Comparison of ENCODE assay signal across 15 cellular contexts in genomic region chr2:238396663-238397062, GRCh38. TPM values are rescaled to one million over a fixed set of nuclear protein-coding genes. Genes with fewer than 3 reads are reported as not detected.
DNase-seq lines count a peak whose midpoint lies in the region; ATAC-seq and TF ChIP-seq lines count a peak whose summit lies in the region.
"Had no signal": no experiment of that assay in that cellular context is flagged by ENCODE, and none has a peak within 500 bp of the region (broad histone marks: within the 10 kb centered on the region; RNA-seq: fewer than 3 reads in every experiment).

No MANE protein-coding gene starts in this region.

- H2AFZ ChIP-seq in neural progenitor cell (replicated peaks) = no peak overlapping the region

- no peak for DNase-seq in WTC11 (ENCODE audit: low spot score)
- peak; percentile 64 for DNase-seq in esophagus muscularis mucosa (ENCODE audit: extremely low spot score)
- DNase-seq in neural progenitor cell (ENCODE audit: low spot score) = no peak
- no peak for DNase-seq in RPMI8226
- no peak for DNase-seq in LoVo (ENCODE audit: low spot score)
- DNase-seq in brain microvascular endothelial cell = no peak
- DNase-seq: C1 segment of cervical spinal cord; Calu3; CD4-positive, alpha-beta T cell; DMS 273 treated with DMSO at 0.1 percent for 48 hours; HCEC 1CT; HFFc6 had no signal

- no peaks in the 10 kb centered on the region for H3K27me3 ChIP-seq in esophagus muscularis mucosa
- H3K27me3 ChIP-seq in neural progenitor cell = no peaks in the 10 kb centered on the region
- H3K27me3 ChIP-seq in brain microvascular endothelial cell (replicated peaks) = no peaks in the 10 kb centered on the region

- ATAC-seq in WTC11 (no peak), GM18858 (IDR thresholded peaks at IDR 0.05; ENCODE audit: unreplicated experiment) (no peak)
- ATAC-seq: GM12878 had no signal

- no peaks in the 10 kb centered on the region for H3K9me3 ChIP-seq in esophagus muscularis mucosa
- no peaks in the 10 kb centered on the region for H3K9me3 ChIP-seq in neural progenitor cell (ENCODE audit: low read depth)

- no peak overlapping the region for H3K4me2 ChIP-seq in neural progenitor cell

- H3K9me3 Mint-ChIP-seq in WTC11 = no peaks in the 10 kb centered on the region
- no peaks in the 10 kb centered on the region for H3K9me3 Mint-ChIP-seq in neural progenitor cell
- H3K9me3 Mint-ChIP-seq: CD4-positive, alpha-beta T cell; HFFc6 had no signal

- in situ Hi-C loops in brain microvascular endothelial cell (cut with HindIII; ENCODE audit: low pct_ligation_motif_present, low sequenced_read_pairs) = no loop called here

- H3K27ac Mint-ChIP-seq in WTC11 (peak overlapping the region; percentile 38; the same call in 1 of the 2 replicates), neural progenitor cell (no peak overlapping the region)
- H3K27ac Mint-ChIP-seq: B cell; CD4-positive, alpha-beta T cell; HFFc6 had no signal

- TF ChIP-seq CTCF in WTC11 (IDR thresholded peaks at IDR 0.05) (no peak), esophagus muscularis mucosa (IDR thresholded peaks at IDR 0.05) (no peak), neural progenitor cell (IDR thresholded peaks at IDR 0.05) (no peak), brain microvascular endothelial cell (IDR thresholded peaks at IDR 0.05; ENCODE audit: low read depth, low read length, missing control alignments) (no peak)

- H3K4me3 ChIP-seq in esophagus muscularis mucosa (no peak overlapping the region), neural progenitor cell (no peak overlapping the region), brain microvascular endothelial cell (ENCODE audit: low read depth, low read length) (no peak overlapping the region)
- H3K4me3 ChIP-seq: GM12878 had no signal

- no peak overlapping the region for H3K27ac ChIP-seq in esophagus muscularis mucosa (replicated peaks in 1 of 4)
- peak overlapping the region; percentile 76 for H3K27ac ChIP-seq in neural progenitor cell
- no peak overlapping the region for H3K27ac ChIP-seq in brain microvascular endothelial cell

- POLR2A ChIA-PET in WTC11 (lab: Charles Lee) = no interaction called here

- peaks cover 8% of the 10 kb centered on the region for H3F3A ChIP-seq in neural progenitor cell (ENCODE audit: low read depth)

- intact Hi-C loops in esophagus muscularis mucosa (cut with DNase I) = no loop called here

- H3K79me2 ChIP-seq in neural progenitor cell (ENCODE audit: low read depth) = no peaks in the 10 kb centered on the region

- no peak for TF ChIP-seq POLR2A in esophagus muscularis mucosa (IDR thresholded peaks at IDR 0.05; ENCODE audit: low read depth)

- CTCF ChIA-PET in WTC11 (lab: Charles Lee) = interaction anchor here (0.9 to 1.0 kb wide), 3 partner anchors 26 to 39 kb away, joined by 3 read pairs; no protein-coding TSS in a partner anchor

- TF ChIP-seq EP300 in esophagus muscularis mucosa (IDR thresholded peaks at IDR 0.05) = no peak

- 91% methylated on average over 7 of the region's 7 CpGs for WGBS in esophagus muscularis mucosa

- no peaks in the 10 kb centered on the region for H4K20me1 ChIP-seq in neural progenitor cell (ENCODE audit: low read depth)

- H3K4me1 Mint-ChIP-seq in WTC11 (peaks cover 3% of the 10 kb centered on the region), neural progenitor cell (peaks cover 17% of the 10 kb centered on the region)
- H3K4me1 Mint-ChIP-seq: B cell had no signal

- H3K4me1 ChIP-seq in esophagus muscularis mucosa (no peaks in the 10 kb centered on the region), neural progenitor cell (peaks cover 18% of the 10 kb centered on the region)

- H3K4me3 Mint-ChIP-seq in WTC11 (no peak overlapping the region), neural progenitor cell (no peak overlapping the region)
- H3K4me3 Mint-ChIP-seq: B cell; CD4-positive, alpha-beta T cell; HFFc6 had no signal

- H3K9ac ChIP-seq in neural progenitor cell = no peak overlapping the region

- no peaks in the 10 kb centered on the region for H3K27me3 Mint-ChIP-seq in WTC11 (ENCODE audit: low read depth)
- H3K27me3 Mint-ChIP-seq in neural progenitor cell (ENCODE audit: insufficient read depth, low read depth) = peaks cover 3% of the 10 kb centered on the region
- H3K27me3 Mint-ChIP-seq: B cell; CD4-positive, alpha-beta T cell had no signal

- H3K36me3 ChIP-seq in esophagus muscularis mucosa (peaks cover 10 to 35% (median 16%) of the 10 kb centered on the region in 4 donors), neural progenitor cell (no peaks in the 10 kb centered on the region), brain microvascular endothelial cell (replicated peaks) (peaks cover 2% of the 10 kb centered on the region)

- H3K36me3 Mint-ChIP-seq in WTC11 (0 out of 2 replicates have a peak, but pooled peaks cover 3% of the 10 kb centered on the region), neural progenitor cell (peaks cover 3% of the 10 kb centered on the region)

TF ChIP-seq in WTC11, 78 proteins besides CTCF, POLR2A, EP300 and RAD21:
- TF ChIP-seq ZNF263 (CRISPR knock-in tag; IDR thresholded peaks at IDR 0.05; ENCODE audit: low read depth) = no peak
- no peak for TF ChIP-seq USF1 (CRISPR knock-in tag; IDR thresholded peaks at IDR 0.05)
- no peak for TF ChIP-seq IRF2 (CRISPR knock-in tag; IDR thresholded peaks at IDR 0.05; ENCODE audit: borderline replicate concordance, low read depth)
- TF ChIP-seq JUN (CRISPR knock-in tag; IDR thresholded peaks at IDR 0.05) = no peak

RNA-seq across cellular contexts. Expression of gene ASB1, which starts 30.1 kb away (rescaled TPM):
- total RNA-seq in WTC11 (2021) (36.2 to 43.9 TPM (median 39.1 TPM) in 3 replicates), esophagus muscularis mucosa (10 to 100 TPM; 19.9 to 42.1 (median 33.9) TPM), neural progenitor cell (ENCODE audit: low replicate concordance) (22.1 and 29.2 TPM in 2 replicates)
